19 cellular contexts compared by ENCODE assay signal in genomic region chr20:64247312-64247627, GRCh38.
"Had no signal": no experiment of that assay in that cellular context is flagged by ENCODE, and none has a peak within 500 bp of the region (broad histone marks: within the 10 kb centered on the region; RNA-seq: fewer than 3 reads in every experiment).

No MANE protein-coding gene starts in this region.

- H3K36me3 Mint-ChIP-seq: activated naive CD8-positive, alpha-beta T cell; stimulated activated memory B cell treated with anti-CD40 and anti-IgM and Interleukin-4, amounts not matched to agents 10 μg/mL and 1 μg/mL and 100 μg/mL, for 72 hours; T-cell had no signal

- H3K27ac ChIP-seq: body of pancreas, foreskin keratinocyte, left lung, ovary, sigmoid colon, thoracic aorta, upper lobe of left lung had no signal

- DNase-seq: activated CD4-positive, alpha-beta T cell treated with anti-CD3 and anti-CD28 coated beads for 48 hours; activated CD4-positive, CD25-positive, alpha-beta regulatory T cell; activated CD8-positive, alpha-beta T cell treated with anti-CD3 and anti-CD28 coated beads, Interleukin-2, amount 10 ng/mL, durations not matched to agents 7 days and 5 days; activated gamma-delta T cell; amygdala; body of pancreas; caudate nucleus; foreskin keratinocyte; hippocampal formation; left lung; mammary epithelial cell; sigmoid colon; stimulated activated CD4-positive, alpha-beta T cell treated with anti-CD3 and anti-CD28 coated beads, Interleukin-4, amount 100 ng/mL, for 4 hours; upper lobe of left lung had no signal

- H3K27ac Mint-ChIP-seq: activated CD8-positive, alpha-beta T cell treated with anti-CD3 and anti-CD28 coated beads, Interleukin-2, amount 10 ng/mL, durations not matched to agents 7 days and 5 days; activated naive CD8-positive, alpha-beta T cell; stimulated activated memory B cell treated with anti-CD40 and anti-IgM and Interleukin-4, amounts not matched to agents 10 μg/mL and 1 μg/mL and 100 μg/mL, for 72 hours; T-cell had no signal

- H3K4me3 ChIP-seq: body of pancreas, left lung, ovary, sigmoid colon, thoracic aorta, upper lobe of left lung had no signal

- H3K27me3 Mint-ChIP-seq: activated naive CD8-positive, alpha-beta T cell had no signal

- H3K4me3 Mint-ChIP-seq: activated CD8-positive, alpha-beta T cell treated with anti-CD3 and anti-CD28 coated beads, Interleukin-2, amount 10 ng/mL, durations not matched to agents 7 days and 5 days; activated naive CD8-positive, alpha-beta T cell; stimulated activated memory B cell treated with anti-CD40 and anti-IgM and Interleukin-4, amounts not matched to agents 10 μg/mL and 1 μg/mL and 100 μg/mL, for 72 hours; T-cell had no signal

- H3K4me1 ChIP-seq: body of pancreas, foreskin keratinocyte, left lung, sigmoid colon, upper lobe of left lung had no signal

- H3K27me3 ChIP-seq: body of pancreas, ovary, upper lobe of left lung had no signal

- H3K9me3 ChIP-seq: body of pancreas, left lung, ovary, sigmoid colon, thoracic aorta, upper lobe of left lung had no signal

- H3K36me3 ChIP-seq: left lung, ovary, sigmoid colon, thoracic aorta, upper lobe of left lung had no signal

- H3K9me3 Mint-ChIP-seq: stimulated activated memory B cell treated with anti-CD40 and anti-IgM and Interleukin-4, amounts not matched to agents 10 μg/mL and 1 μg/mL and 100 μg/mL, for 72 hours; T-cell had no signal

- ATAC-seq: activated CD8-positive, alpha-beta T cell treated with anti-CD3 and anti-CD28 coated beads, Interleukin-2, amount 10 ng/mL, durations not matched to agents 7 days and 5 days; foreskin keratinocyte; left lung; T-cell had no signal
